Comparison of ENCODE assay signal across 10 cellular contexts in genomic region chr2:7866104-7866503, GRCh38.
"Had no signal": no experiment of that assay in that cellular context is flagged by ENCODE, and none has a peak within 500 bp of the region (broad histone marks: within the 10 kb centered on the region; RNA-seq: fewer than 3 reads in every experiment).

No MANE protein-coding gene starts in this region.

- H3K4me3 Mint-ChIP-seq: HFFc6 had no signal

- H3K9me3 ChIP-seq: HAP-1 had no signal

- DNase-seq: GM23248, GOT3, H7, HFFc6, IMR-90, KG1 had no signal

- FAIRE-seq: HTR-8/SVneo had no signal

- H3K9me3 Mint-ChIP-seq: HFFc6 had no signal

- H3K27ac ChIP-seq: GM23248 had no signal

- H3K36me3 ChIP-seq: HAP-1 had no signal

- H3K9ac ChIP-seq: GM23248 had no signal

- H3K4me3 ChIP-seq: GM23248, HAP-1, K562 had no signal

- ATAC-seq: HCT116, K562 had no signal

- H3K4me1 ChIP-seq: HAP-1 had no signal

- H3K27ac Mint-ChIP-seq: HFFc6 had no signal
